Comparison of ENCODE assay signal across 1 cellular context in genomic region chr11:75315439-75315805, GRCh38.
TF ChIP-seq lines count a peak whose summit lies in the region.

No MANE protein-coding gene starts in this region.

TF ChIP-seq in GM23338, 12 proteins besides CTCF, POLR2A, EP300 and RAD21 (continued from another document):
- TF ChIP-seq ZNF462 (CRISPR knock-in tag; IDR thresholded peaks at IDR 0.05) (no peak), POLR2AphosphoS5 (IDR thresholded peaks at IDR 0.05; ENCODE audit: low read depth) (no peak), CREB1 (CRISPR knock-in tag; IDR thresholded peaks at IDR 0.05; ENCODE audit: low read depth) (no peak), EZH2 (IDR thresholded peaks at IDR 0.05; ENCODE audit: low read depth, unreplicated experiment) (no peak), ETS1 (IDR thresholded peaks at IDR 0.05) (no peak), EZH2phosphoT487 (IDR thresholded peaks at IDR 0.05; ENCODE audit: unreplicated experiment) (no peak), ZNF114 (CRISPR knock-in tag; IDR thresholded peaks at IDR 0.05) (no peak), ZNF331 (CRISPR knock-in tag; IDR thresholded peaks at IDR 0.05; ENCODE audit: low read depth) (no peak), STAT1 (IDR thresholded peaks at IDR 0.05; ENCODE audit: unreplicated experiment) (no peak), NANOG (IDR thresholded peaks at IDR 0.05; ENCODE audit: borderline replicate concordance) (no peak)
